26 cellular contexts compared by ENCODE assay signal in genomic region chr4:26379837-26380236, GRCh38.
"Had no signal": no experiment of that assay in that cellular context is flagged by ENCODE, and none has a peak within 500 bp of the region (broad histone marks: within the 10 kb centered on the region; RNA-seq: fewer than 3 reads in every experiment).

No MANE protein-coding gene starts in this region.

- H3K9ac ChIP-seq: parathyroid adenoma had no signal

- H3K27me3 ChIP-seq: ovary, right lobe of liver, sigmoid colon, suprapubic skin, testis, tibial artery, transverse colon, upper lobe of left lung, vagina had no signal

- H3K27ac ChIP-seq: ovary, parathyroid adenoma, psoas muscle, right lobe of liver, sigmoid colon, suprapubic skin, testis, tibial artery, transverse colon, upper lobe of left lung, vagina had no signal

- DNase-seq: naive thymus-derived CD8-positive, alpha-beta T cell; nephron progenitor cell; occipital lobe; ovary; posterior cingulate gyrus; psoas muscle; right cardiac atrium; right lobe of liver; sigmoid colon; small intestine; stimulated activated CD4-positive, alpha-beta T cell treated with anti-CD3 and anti-CD28 coated beads, Interleukin-15, amount 100 ng/mL, for 24 hours; stimulated activated CD4-positive, alpha-beta T cell treated with anti-CD3 and anti-CD28 coated beads, Interleukin-2, amount 100 ng/mL, for 24 hours; stimulated activated CD4-positive, alpha-beta T cell treated with anti-CD3 and anti-CD28 coated beads, Interleukin-2, amount 100 ng/mL, for 48 hours; stimulated activated CD4-positive, alpha-beta T cell treated with anti-CD3 and anti-CD28 coated beads, Interleukin-4, amount 100 ng/mL, for 24 hours; stimulated activated naive B cell treated with anti-CD40 and anti-IgM and Interleukin-4, amounts not matched to agents 10 μg/mL and 1 μg/mL and 100 μg/mL, for 72 hours; stimulated activated naive CD8-positive, alpha-beta T cell treated with anti-CD3 and anti-CD28 coated beads, Interleukin-15, amount 100 ng/mL, for 72 hours; stimulated activated naive CD8-positive, alpha-beta T cell treated with anti-CD3 and anti-CD28 coated beads, Interleukin-15, Interleukin-2, amounts not matched to agents 100 U/mL and 50 U/mL, for 24 hours; substantia nigra; testis; tibial artery; transverse colon; upper lobe of left lung had no signal

- H2AFZ ChIP-seq: parathyroid adenoma had no signal

- FAIRE-seq: small intestine, urothelium cell line had no signal

- H3K9me3 ChIP-seq: ovary, psoas muscle, right lobe of liver, sigmoid colon, suprapubic skin, testis, tibial artery, transverse colon, upper lobe of left lung, vagina had no signal

- H3K4me1 ChIP-seq: parathyroid adenoma, right lobe of liver, testis had no signal

- H3K4me3 ChIP-seq: ovary, psoas muscle, right lobe of liver, sigmoid colon, suprapubic skin, testis, tibial artery, transverse colon, upper lobe of left lung, vagina had no signal

- H3K36me3 ChIP-seq: ovary, right lobe of liver, sigmoid colon, suprapubic skin, tibial artery, transverse colon, upper lobe of left lung, vagina had no signal
